ENCODE assay signal across 7 cellular contexts in genomic region chr2:106192752-106193490, GRCh38. TPM values are rescaled to one million over a fixed set of nuclear protein-coding genes. Genes with fewer than 3 reads are reported as not detected.
DNase-seq lines count a peak whose midpoint lies in the region; ATAC-seq, FAIRE-seq and TF ChIP-seq lines count a peak whose summit lies in the region.

No MANE protein-coding gene starts in this region.

- TF ChIP-seq CTCF in LNCaP clone FGC (IDR thresholded peaks at IDR 0.05; ENCODE audit: control insufficient read depth, extremely low read depth, insufficient read depth) = no peak
- no peak for TF ChIP-seq CTCF in brain microvascular endothelial cell (IDR thresholded peaks at IDR 0.05; ENCODE audit: low read depth, low read length, missing control alignments)

- TF ChIP-seq POLR2A in GM12891 (IDR thresholded peaks at IDR 0.05; ENCODE audit: low read depth, low read length) = peak; percentile 64; the same call in 1 of the 2 replicates

- no peaks in the 10 kb centered on the region for H3K27me3 ChIP-seq in H7 (ENCODE audit: control insufficient read depth, insufficient read depth, low read length)
- H3K27me3 ChIP-seq in brain microvascular endothelial cell (replicated peaks) = no peaks in the 10 kb centered on the region

- POLR2A ChIA-PET in T-cell (lab: Charles Lee) = interaction anchor here in 1 of 2 donors (0.5 to 0.8 kb wide), 2 partner anchors 33 to 106 kb away, joined by 4 read pairs; no protein-coding TSS in a partner anchor

- no peaks in the 10 kb centered on the region for H3K36me3 ChIP-seq in H7 (replicated peaks; ENCODE audit: control insufficient read depth, insufficient read depth, low read length)
- H3K36me3 ChIP-seq in brain microvascular endothelial cell (replicated peaks) = no peaks in the 10 kb centered on the region

- peak overlapping the region; percentile 78 to 84 (median 80) for H3K4me3 Mint-ChIP-seq in T-cell

- peak overlapping the region; percentile 36 to 56 for H3K27ac Mint-ChIP-seq in T-cell

- H3K27me3 Mint-ChIP-seq in T-cell = no peaks in the 10 kb centered on the region

- peak in 1 of 4 experiments; percentile 27 for ATAC-seq in T-cell (replicated peaks in 1 of 4)

- peak overlapping the region; percentile 83 for H3K4me3 ChIP-seq in H7 (ENCODE audit: insufficient read depth, low read depth, low read length)
- peak overlapping the region; percentile 81 for H3K4me3 ChIP-seq in LNCaP clone FGC (ENCODE audit: low read depth, low read length)
- H3K4me3 ChIP-seq in brain microvascular endothelial cell (ENCODE audit: low read depth, low read length) = peak overlapping the region; percentile 69

- CTCF ChIA-PET in T-cell (lab: Charles Lee) = interaction anchor here in 1 of 2 donors (0.7 to 1.4 kb wide), 5 partner anchors 26 to 455 kb away, joined by 3 read pairs; no protein-coding TSS in a partner anchor

- no peak overlapping the region for H3K27ac ChIP-seq in brain microvascular endothelial cell

- peak; percentile 73 for FAIRE-seq in GM12891 (lab: Jason Lieb, UNC)

- peak; percentile 37 for DNase-seq in GM12891 (ENCODE audit: insufficient read length, low spot score)
- peak; percentile 65 for DNase-seq in H7
- DNase-seq in LNCaP clone FGC (ENCODE audit: low read depth) = no peak
- DNase-seq in T-cell = peak in 30 of 34 experiments; percentile 5 to 44 (median 21)
- peak; percentile 77 for DNase-seq in brain microvascular endothelial cell
- peak; percentile 83 for DNase-seq in left kidney (ENCODE audit: low read depth, low spot score)
- peak; percentile 22 to 58 (median 29) for DNase-seq in stimulated activated CD4-positive, alpha-beta T cell treated with anti-CD3 and anti-CD28 coated beads, TNF-alpha, amount 100 ng/mL, for 24 hours (ENCODE audit: low read depth in 3 of 3)

- peaks cover 58 to 63% (median 63%) of the 10 kb centered on the region in 3 donors for H3K4me1 Mint-ChIP-seq in T-cell

- H3K9me3 Mint-ChIP-seq in T-cell = no peaks in the 10 kb centered on the region

- in situ Hi-C loops in brain microvascular endothelial cell (cut with HindIII; ENCODE audit: low pct_ligation_motif_present, low sequenced_read_pairs) = no loop called here

- peaks cover 7% of the 10 kb centered on the region for H3K36me3 Mint-ChIP-seq in T-cell

TF ChIP-seq in GM12891, 5 proteins besides CTCF, POLR2A, EP300 and RAD21:
- TF ChIP-seq PAX5 (IDR thresholded peaks at IDR 0.05; ENCODE audit: insufficient read depth, low read length, severe bottlenecking) (no peak), SPI1 (IDR thresholded peaks at IDR 0.05; ENCODE audit: low read depth, low read length) (0 out of 2 replicates have a peak, but pooled peaks have one; percentile 5), TAF1 (IDR thresholded peaks at IDR 0.05; ENCODE audit: low read depth, low read length) (0 out of 2 replicates have a peak, but pooled peaks have one; percentile 33), POLR2AphosphoS5 (IDR thresholded peaks at IDR 0.05; ENCODE audit: low read depth, low read length) (no peak)

RNA-seq across cellular contexts. Expression of gene UXS1, which starts 1.2 kb away (rescaled TPM):
- polyA plus RNA-seq in GM12891 (2012; ENCODE audit: low read depth, missing spikeins) = 13.3 TPM
- total RNA-seq in H7 (2014; rRNA removed; shearing (Covaris generic)) = 20.9 and 27.3 TPM in 2 replicates
- total RNA-seq in T-cell = 100 to 1,000 TPM in 4 of 5 donors, 10 to 100 TPM in 1; 90.8 to 167 (median 145) TPM
